ENCODE assay signal across 12 cellular contexts in genomic region chr3:146277953-146278631, GRCh38. TPM values are rescaled to one million over a fixed set of nuclear protein-coding genes. Genes with fewer than 3 reads are reported as not detected.
DNase-seq lines count a peak whose midpoint lies in the region; ATAC-seq and TF ChIP-seq lines count a peak whose summit lies in the region.
"Had no signal": no experiment of that assay in that cellular context is flagged by ENCODE, and none has a peak within 500 bp of the region (broad histone marks: within the 10 kb centered on the region; RNA-seq: fewer than 3 reads in every experiment).

No MANE protein-coding gene starts in this region.

- TF ChIP-seq CTCF in AG04450 (IDR thresholded peaks at IDR 0.05; ENCODE audit: low read depth, low read length) (no peak), RWPE2 (IDR thresholded peaks at IDR 0.05; ENCODE audit: poor library complexity, severe bottlenecking) (no peak), fibroblast of mammary gland (conservative IDR thresholded peaks at IDR 0.05; ENCODE audit: control insufficient read depth, insufficient read depth, low read depth, low read length) (no peak), omental fat pad (IDR thresholded peaks at IDR 0.05) (no peak), colonic mucosa (IDR thresholded peaks at IDR 0.05) (no peak)

- H3K27me3 ChIP-seq in AG04450 (ENCODE audit: control insufficient read depth, insufficient read depth, low read length) (no peaks in the 10 kb centered on the region), RWPE2 (ENCODE audit: insufficient read depth, poor library complexity, severe bottlenecking) (no peaks in the 10 kb centered on the region), colonic mucosa (no peaks in the 10 kb centered on the region)

- H3K9me3 Mint-ChIP-seq in T-cell = no peaks in the 10 kb centered on the region
- H3K9me3 Mint-ChIP-seq: activated T-cell treated with anti-CD3 and anti-CD28 coated beads, Interleukin-2, amount 50 U/mL, for 4 hours had no signal

- DNase-seq in AG04450 (ENCODE audit: low read depth, low spot score) (peak; percentile 68), RWPE2 (ENCODE audit: low spot score) (no peak), fibroblast of mammary gland (ENCODE audit: low read depth) (peak; percentile 96), omental fat pad (ENCODE audit: low spot score) (no peak), OCI-M1 (lab: John Stamatoyannopoulos, UW) (no peak), colonic mucosa (no peak), T-cell (no peak)
- DNase-seq in effector CD4-positive, alpha-beta T cell = no peak
- DNase-seq: activated T-cell treated with anti-CD3 and anti-CD28 coated beads, Interleukin-2, amount 50 U/mL, for 4 hours; kidney; NCI-H1436; psoas muscle had no signal

- intact Hi-C loops in colonic mucosa (cut with DNase I) = no loop called here

- no peak overlapping the region for H3K9ac ChIP-seq in colonic mucosa (ENCODE audit: low read depth in 2 of 2, low read length in 2 of 2)

- no peaks in the 10 kb centered on the region for H3K36me3 Mint-ChIP-seq in T-cell

- no peak overlapping the region for H3K27ac Mint-ChIP-seq in T-cell

- H3K4me3 ChIP-seq in AG04450 (ENCODE audit: low read depth, low read length) (no peak overlapping the region), RWPE2 (ENCODE audit: severe bottlenecking) (no peak overlapping the region), fibroblast of mammary gland (ENCODE audit: control insufficient read depth, low read depth, low read length) (no peak overlapping the region), colonic mucosa (no peak overlapping the region)
- H3K4me3 ChIP-seq: psoas muscle had no signal

- POLR2A ChIA-PET in AG04450 (lab: Yijun Ruan, JAX) (interaction anchor here (0.7 kb wide), 1 partner anchor 649 kb away, joined by 5 read pairs; no protein-coding TSS in a partner anchor), T-cell (lab: Charles Lee) (no interaction called here)

- peak; percentile 81 for ATAC-seq in RWPE2 (ENCODE audit: low read depth)
- ATAC-seq in omental fat pad (ENCODE audit: low FRiP score) = peak; percentile 71
- no peak for ATAC-seq in T-cell (replicated peaks in 1 of 4)
- ATAC-seq: activated T-cell treated with anti-CD3 and anti-CD28 coated beads, Interleukin-2, amount 50 U/mL, for 4 hours had no signal

- peaks cover 3% of the 10 kb centered on the region for H3K4me1 ChIP-seq in RWPE2 (ENCODE audit: insufficient read depth, poor library complexity, severe bottlenecking)
- H3K4me1 ChIP-seq in colonic mucosa = no peaks in the 10 kb centered on the region
- H3K4me1 ChIP-seq: psoas muscle had no signal

- H3K9me3 ChIP-seq in AG04450 (ENCODE audit: control insufficient read depth, insufficient read depth, low read length) (no peaks in the 10 kb centered on the region), RWPE2 (ENCODE audit: severe bottlenecking) (no peaks in the 10 kb centered on the region), colonic mucosa (no peaks in the 10 kb centered on the region)
- H3K9me3 ChIP-seq: psoas muscle had no signal

- H3K36me3 ChIP-seq in RWPE2 (ENCODE audit: low read depth) = no peaks in the 10 kb centered on the region
- H3K36me3 ChIP-seq in colonic mucosa = no peaks in the 10 kb centered on the region

- H3K27ac ChIP-seq in AG04450 (ENCODE audit: low read depth, low read length) = no peak overlapping the region
- no peak overlapping the region for H3K27ac ChIP-seq in RWPE2 (ENCODE audit: poor library complexity, severe bottlenecking)
- H3K27ac ChIP-seq in colonic mucosa = no peak overlapping the region
- H3K27ac ChIP-seq: psoas muscle had no signal

- H3K27me3 Mint-ChIP-seq in T-cell = peaks cover 0 to 10% of the 10 kb centered on the region in 2 donors

- H3K4me1 Mint-ChIP-seq in T-cell = no peaks in the 10 kb centered on the region

- H3K4me3 Mint-ChIP-seq in T-cell = no peak overlapping the region
- H3K4me3 Mint-ChIP-seq: activated T-cell treated with anti-CD3 and anti-CD28 coated beads, Interleukin-2, amount 50 U/mL, for 4 hours had no signal

- CTCF ChIA-PET in AG04450 (lab: Charles Lee) (interaction anchor here (1.6 kb wide), 1 partner anchor 49 kb away, joined by 4 read pairs; no protein-coding TSS in a partner anchor), T-cell (lab: Charles Lee) (interaction anchor here in 1 of 2 donors (0.6 kb wide), 1 partner anchor 88 kb away, joined by 3 read pairs; no protein-coding TSS in a partner anchor)

RNA-seq across cellular contexts. Expression of gene PLSCR4, which starts 27.2 kb away (rescaled TPM):
- polyA plus RNA-seq in AG04450 (2011; rRNA removed) = 7.9 and 8.5 TPM in 2 replicates
- 6.6 and 8.4 TPM in 2 replicates for polyA minus RNA-seq in AG04450 (2011; rRNA and poly(A)+ RNA removed)
- 100 to 1,000 TPM in 1 of 4 donors, 10 to 100 TPM in 3; 84.7 to 191 (median 91.7) TPM for total RNA-seq in omental fat pad
- 10 to 100 TPM; 20.1 to 54.8 TPM for total RNA-seq in colonic mucosa
- total RNA-seq in T-cell = under 1 TPM in 3 of 5 donors, not detected in 2; 0.12 to 0.26 (median 0.16) TPM

Comparison
In these comparisons a context has a peak if more than half of its experiments do, and no peak if none do; other contexts are left out.
1. DNase-seq: peak in AG04450 (single experiment) and fibroblast of mammary gland (single experiment); none in RWPE2 (single experiment), omental fat pad (single experiment), OCI-M1 (single experiment), effector CD4-positive, alpha-beta T cell (single experiment), colonic mucosa (single experiment) and T-cell (0 of 34).
2. ATAC-seq: peak in RWPE2 (single experiment) and omental fat pad (single experiment); none in T-cell (0 of 4).
3. RNA of gene PLSCR4, which starts 27.2 kb away (total RNA-seq): 84.7 to 191 TPM in omental fat pad and 20.1 to 54.8 TPM in colonic mucosa; 0.12 to 0.26 TPM in T-cell; every median in the first group is over 10 times any median in the second.